Comparison of ENCODE assay signal across 8 cellular contexts in genomic region chr4:88054909-88055308, GRCh38. TPM values are rescaled to one million over a fixed set of nuclear protein-coding genes. Genes with fewer than 3 reads are reported as not detected.
A peak's percentile ranks its signal among the peaks of the same experiment; 100 is the strongest.
DNase-seq lines count a peak whose midpoint lies in the region; ATAC-seq, FAIRE-seq and TF ChIP-seq lines count a peak whose summit lies in the region.

No MANE protein-coding gene starts in this region.

- no peak for TF ChIP-seq EP300 in Ishikawa (IDR thresholded peaks at IDR 0.05; ENCODE audit: borderline replicate concordance)

- no peak overlapping the region for H3K4me3 Mint-ChIP-seq in activated CD4-positive, alpha-beta T cell treated with anti-CD3 and anti-CD28 coated beads, Interleukin-2, amount 10 ng/mL, durations not matched to agents 7 days and 5 days
- no peak overlapping the region for H3K4me3 Mint-ChIP-seq in activated CD4-positive, alpha-beta T cell treated with anti-CD3 and anti-CD28 coated beads, Interleukin-2, amount 10 ng/mL, durations not matched to agents 24 days and 14 days
- no peak overlapping the region for H3K4me3 Mint-ChIP-seq in astrocyte (ENCODE audit: unreplicated experiment)

- H3K27ac ChIP-seq in astrocyte (ENCODE audit: low read depth, low read length) = no peak overlapping the region

- POLR2A ChIA-PET in activated CD4-positive, alpha-beta T cell treated with anti-CD3 and anti-CD28 coated beads, Interleukin-2, amount 10 ng/mL, durations not matched to agents 7 days and 5 days (lab: Charles Lee) = no interaction called here

- H3K4me1 Mint-ChIP-seq in activated CD4-positive, alpha-beta T cell treated with anti-CD3 and anti-CD28 coated beads, Interleukin-2, amount 10 ng/mL, durations not matched to agents 7 days and 5 days = no peaks in the 10 kb centered on the region
- H3K4me1 Mint-ChIP-seq in activated CD4-positive, alpha-beta T cell treated with anti-CD3 and anti-CD28 coated beads, Interleukin-2, amount 10 ng/mL, durations not matched to agents 24 days and 14 days = peaks cover 4% of the 10 kb centered on the region
- H3K4me1 Mint-ChIP-seq in astrocyte (ENCODE audit: low read depth, unreplicated experiment) = peaks cover 4% of the 10 kb centered on the region

- H3K4me3 ChIP-seq in astrocyte (ENCODE audit: insufficient read depth, low read depth, low read length) = no peak overlapping the region

- peak; percentile 62 for TF ChIP-seq RAD21 in Ishikawa (IDR thresholded peaks at IDR 0.05; ENCODE audit: low read depth)

- H3K36me3 ChIP-seq in astrocyte (ENCODE audit: insufficient read depth, low read length) = peaks cover 45% of the 10 kb centered on the region

- peak; percentile 50 for TF ChIP-seq CTCF in astrocyte (IDR thresholded peaks at IDR 0.05; ENCODE audit: insufficient read depth, low read depth, low read length)

- no peaks in the 10 kb centered on the region for H3K27me3 Mint-ChIP-seq in activated CD4-positive, alpha-beta T cell treated with anti-CD3 and anti-CD28 coated beads, Interleukin-2, amount 10 ng/mL, durations not matched to agents 7 days and 5 days
- H3K27me3 Mint-ChIP-seq in activated CD4-positive, alpha-beta T cell treated with anti-CD3 and anti-CD28 coated beads, Interleukin-2, amount 10 ng/mL, durations not matched to agents 24 days and 14 days = no peaks in the 10 kb centered on the region
- H3K27me3 Mint-ChIP-seq in astrocyte (ENCODE audit: low read depth, unreplicated experiment) = no peaks in the 10 kb centered on the region

- no peaks in the 10 kb centered on the region for H3K27me3 ChIP-seq in astrocyte (ENCODE audit: insufficient read depth, low read length)

- no peaks in the 10 kb centered on the region for H3K9me3 ChIP-seq in astrocyte (ENCODE audit: insufficient read depth, low read depth, low read length)

- no peaks in the 10 kb centered on the region for H3K9me3 Mint-ChIP-seq in activated CD4-positive, alpha-beta T cell treated with anti-CD3 and anti-CD28 coated beads, Interleukin-2, amount 10 ng/mL, durations not matched to agents 7 days and 5 days
- H3K9me3 Mint-ChIP-seq in activated CD4-positive, alpha-beta T cell treated with anti-CD3 and anti-CD28 coated beads, Interleukin-2, amount 10 ng/mL, durations not matched to agents 24 days and 14 days = no peaks in the 10 kb centered on the region
- no peaks in the 10 kb centered on the region for H3K9me3 Mint-ChIP-seq in astrocyte (ENCODE audit: unreplicated experiment)

- no peak for FAIRE-seq in astrocyte (lab: Jason Lieb, UNC)

- H3K27ac Mint-ChIP-seq in activated CD4-positive, alpha-beta T cell treated with anti-CD3 and anti-CD28 coated beads, Interleukin-2, amount 10 ng/mL, durations not matched to agents 7 days and 5 days = no peak overlapping the region
- no peak overlapping the region for H3K27ac Mint-ChIP-seq in activated CD4-positive, alpha-beta T cell treated with anti-CD3 and anti-CD28 coated beads, Interleukin-2, amount 10 ng/mL, durations not matched to agents 24 days and 14 days
- no peak overlapping the region for H3K27ac Mint-ChIP-seq in astrocyte (ENCODE audit: unreplicated experiment)

- H4K20me1 ChIP-seq in astrocyte (ENCODE audit: insufficient read depth, low read length) = no peaks in the 10 kb centered on the region

- peaks cover 12% of the 10 kb centered on the region for H3K36me3 Mint-ChIP-seq in activated CD4-positive, alpha-beta T cell treated with anti-CD3 and anti-CD28 coated beads, Interleukin-2, amount 10 ng/mL, durations not matched to agents 7 days and 5 days (ENCODE audit: low read depth)
- peaks cover 18% of the 10 kb centered on the region for H3K36me3 Mint-ChIP-seq in activated CD4-positive, alpha-beta T cell treated with anti-CD3 and anti-CD28 coated beads, Interleukin-2, amount 10 ng/mL, durations not matched to agents 24 days and 14 days (ENCODE audit: low read depth)
- peaks cover 6% of the 10 kb centered on the region for H3K36me3 Mint-ChIP-seq in astrocyte (ENCODE audit: low read depth, unreplicated experiment)

- DNase-seq in activated CD4-positive, alpha-beta T cell treated with anti-CD3 and anti-CD28 coated beads, Interleukin-2, amount 10 ng/mL, durations not matched to agents 7 days and 5 days = peak; percentile 7
- DNase-seq in activated CD4-positive, alpha-beta T cell treated with anti-CD3 and anti-CD28 coated beads, Interleukin-2, amount 10 ng/mL, durations not matched to agents 24 days and 14 days = no peak
- DNase-seq in astrocyte (ENCODE audit: low read depth) = peak; percentile 23
- peak; percentile 25 for DNase-seq in kidney glomerular epithelial cell (lab: John Stamatoyannopoulos, UW)
- no peak for DNase-seq in NCI-H2196 treated with DMSO at 0.1 percent for 48 hours (lab: John Stamatoyannopoulos, UW; ENCODE audit: unreplicated experiment)
- DNase-seq in NCI-H446 treated with DMSO at 0.1 percent for 48 hours (lab: John Stamatoyannopoulos, UW) = no peak

- intact Hi-C loops in activated CD4-positive, alpha-beta T cell treated with anti-CD3 and anti-CD28 coated beads, Interleukin-2, amount 10 ng/mL, durations not matched to agents 24 days and 14 days (cut with micrococcal nuclease) = no loop called here

- no peaks in the 10 kb centered on the region for H3K79me2 ChIP-seq in astrocyte (ENCODE audit: insufficient read depth, low read length)

- no peaks in the 10 kb centered on the region for H3K4me1 ChIP-seq in astrocyte (ENCODE audit: insufficient read depth, low read length)

- CTCF ChIA-PET in activated CD4-positive, alpha-beta T cell treated with anti-CD3 and anti-CD28 coated beads, Interleukin-2, amount 10 ng/mL, durations not matched to agents 7 days and 5 days (lab: Charles Lee) = interaction anchor here (0.8 to 1.1 kb wide), 2 partner anchors 38 to 157 kb away, joined by 3 to 4 read pairs; no protein-coding TSS in a partner anchor

- no peak overlapping the region for H3K9ac ChIP-seq in astrocyte (ENCODE audit: low read length)

- H2AFZ ChIP-seq in astrocyte (ENCODE audit: low read depth, low read length) = no peak overlapping the region

- H3K4me2 ChIP-seq in astrocyte (ENCODE audit: low read length) = no peak overlapping the region

- ATAC-seq in HG03135 (IDR thresholded peaks at IDR 0.05; ENCODE audit: unreplicated experiment) = no peak

TF ChIP-seq in Ishikawa, 13 proteins besides CTCF, POLR2A, EP300 and RAD21:
- TF ChIP-seq ZBTB7A (IDR thresholded peaks at IDR 0.05; ENCODE audit: low read depth) = no peak
- no peak for TF ChIP-seq FOXM1 (IDR thresholded peaks at IDR 0.05; ENCODE audit: borderline replicate concordance, low read depth)

RNA-seq across cellular contexts. Expression of gene PKD2, which starts 47.5 kb away (rescaled TPM):
- 10 to 100 TPM; 11.8 to 13.2 TPM for total RNA-seq in activated CD4-positive, alpha-beta T cell treated with anti-CD3 and anti-CD28 coated beads, Interleukin-2, amount 10 ng/mL, durations not matched to agents 7 days and 5 days
- total RNA-seq in activated CD4-positive, alpha-beta T cell treated with anti-CD3 and anti-CD28 coated beads, Interleukin-2, amount 10 ng/mL, durations not matched to agents 24 days and 14 days = 10.1 and 12.3 TPM in 2 replicates
- 19.7 TPM in 2 replicates for total RNA-seq in astrocyte

Comparison
In these comparisons a context has a peak if more than half of its experiments do, and no peak if none do; other contexts are left out.
1. DNase-seq: peak in activated CD4-positive, alpha-beta T cell treated with anti-CD3 and anti-CD28 coated beads, Interleukin-2, amount 10 ng/mL, durations not matched to agents 7 days and 5 days (single experiment), astrocyte (single experiment) and kidney glomerular epithelial cell (single experiment); none in activated CD4-positive, alpha-beta T cell treated with anti-CD3 and anti-CD28 coated beads, Interleukin-2, amount 10 ng/mL, durations not matched to agents 24 days and 14 days (single experiment), NCI-H2196 treated with DMSO at 0.1 percent for 48 hours (single experiment) and NCI-H446 treated with DMSO at 0.1 percent for 48 hours (single experiment).